Comparison of ENCODE assay signal across 7 cellular contexts in genomic region chr19:58388175-58388526, GRCh38.
DNase-seq lines count a peak whose midpoint lies in the region; ATAC-seq and TF ChIP-seq lines count a peak whose summit lies in the region.

No MANE protein-coding gene starts in this region.

- peak overlapping the region in 4 of 21 experiments; percentile 85 to 99 (median 93) for H3K27ac ChIP-seq in skin epidermis

- in situ Hi-C loops in HAP-1 (cut with MboI; ENCODE audit: low sequenced_read_pairs) = no loop called here

- peaks cover 16% of the 10 kb centered on the region for H3K4me1 ChIP-seq in HAP-1

- no peak for ATAC-seq in HG02870 (IDR thresholded peaks at IDR 0.05; ENCODE audit: unreplicated experiment)

- no peaks in the 10 kb centered on the region for H3K27me3 ChIP-seq in HAP-1 (ENCODE audit: low read depth)

- DNase-seq in HAP-1 (ENCODE audit: low spot score in 2 of 2) (no peak), foreskin fibroblast (no peak), NCI-H1048 (lab: John Stamatoyannopoulos, UW) (no peak)
- no peak for DNase-seq in effector CD8-positive, alpha-beta T cell (lab: John Stamatoyannopoulos, UW)

- peaks cover 61% of the 10 kb centered on the region for H3K36me3 ChIP-seq in HAP-1 (replicated peaks)

- TF ChIP-seq CTCF in WI38 (IDR thresholded peaks at IDR 0.05; ENCODE audit: low read depth, low read length) (no peak), foreskin fibroblast (IDR thresholded peaks at IDR 0.05; ENCODE audit: low read depth, low read length) (no peak)

- H3K9me3 ChIP-seq in HAP-1 = no peaks in the 10 kb centered on the region

- H3K4me3 ChIP-seq in HAP-1 (peak overlapping the region; percentile 92), WI38 (ENCODE audit: low read depth, low read length) (peak overlapping the region; percentile 97), foreskin fibroblast (ENCODE audit: low read depth in 1 of 2, low read length in 2 of 2) (peak overlapping the region; percentile 99), skin epidermis (peak overlapping the region in 6 of 7 experiments; percentile 36 to 87 (median 76))
